9 cellular contexts compared by ENCODE assay signal in the genomic region with DNA sequence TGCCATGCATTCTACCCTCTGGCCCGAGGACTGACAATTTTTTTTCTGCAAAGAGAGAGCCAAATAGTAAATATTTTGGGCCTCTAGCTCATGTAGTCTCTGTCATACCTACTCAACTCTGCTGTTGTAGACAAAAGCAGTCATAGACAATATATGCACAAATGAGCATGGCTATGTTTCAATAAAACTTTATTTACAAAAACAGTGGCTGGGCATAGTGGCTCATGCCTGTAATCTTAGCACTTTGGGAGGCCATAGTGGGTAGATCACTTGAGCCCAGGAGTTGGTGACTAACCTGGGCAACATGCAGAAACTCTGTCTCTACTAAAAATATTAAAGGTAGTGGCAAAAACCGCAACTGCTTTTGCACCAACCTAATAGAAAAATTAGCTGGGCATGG.
"Had no signal": no experiment of that assay in that cellular context is flagged by ENCODE, and none has a peak within 500 bp of the region (broad histone marks: within the 10 kb centered on the region; RNA-seq: fewer than 3 reads in every experiment).

No MANE protein-coding gene starts in this region.

- H3K9me3 ChIP-seq: HAP-1 had no signal

- H3K4me3 ChIP-seq: HAP-1 had no signal

- DNase-seq: GM23248, GOT3, H7, HFFc6, KG1 had no signal

- ATAC-seq: HCT116, HepG2 had no signal

- H3K27ac ChIP-seq: HL-60 had no signal

- H3K36me3 ChIP-seq: HAP-1 had no signal

- FAIRE-seq: HepG2 had no signal
